17 cellular contexts compared by ENCODE assay signal in the genomic region with DNA sequence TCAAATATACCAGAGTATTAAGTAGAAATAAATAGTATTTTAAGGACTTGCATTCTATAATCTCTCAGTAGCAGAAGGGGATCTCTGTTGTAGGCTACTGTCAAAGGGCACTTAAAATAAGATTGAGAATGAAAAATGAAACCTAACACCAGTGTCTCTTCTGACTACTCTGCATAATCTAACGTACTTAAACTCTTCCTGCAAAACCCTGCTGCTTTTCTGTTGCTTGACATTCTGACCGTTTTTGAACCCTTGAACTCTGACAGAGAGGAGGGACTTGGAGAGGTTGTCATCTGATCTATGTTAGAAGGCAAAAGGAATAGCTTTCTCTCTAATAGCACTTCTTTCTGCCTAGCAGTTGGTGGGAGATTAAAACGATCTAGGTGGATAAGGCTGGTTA.
DNase-seq lines count a peak whose midpoint lies in the region; ATAC-seq and TF ChIP-seq lines count a peak whose summit lies in the region.
"Had no signal": no experiment of that assay in that cellular context is flagged by ENCODE, and none has a peak within 500 bp of the region (broad histone marks: within the 10 kb centered on the region; RNA-seq: fewer than 3 reads in every experiment).

No MANE protein-coding gene starts in this region.

- no peaks in the 10 kb centered on the region for H3K36me3 ChIP-seq in sigmoid colon
- H3K36me3 ChIP-seq: BLaER1 treated with 17β-estradiol and CSF1 and Interleukin-3, amounts not matched to agents 10 nM and 100 nM; Peyer's patch had no signal

- intact Hi-C loops in cardiac septum (cut with DNase I): no loop called here
- intact Hi-C loops in sigmoid colon (cut with DNase I): no loop called here

- no peaks in the 10 kb centered on the region for H3K27me3 ChIP-seq in sigmoid colon
- H3K27me3 ChIP-seq: BLaER1 treated with 17β-estradiol and CSF1 and Interleukin-3, amounts not matched to agents 10 nM and 100 nM; Peyer's patch had no signal

- TF ChIP-seq EP300 in sigmoid colon (IDR thresholded peaks at IDR 0.05): no peak

- DNase-seq in NCI-H524 (lab: John Stamatoyannopoulos, UW) (peak; percentile 98 to 100), myocyte (ENCODE audit: low read depth) (peak; percentile 19), cardiac septum (ENCODE audit: low spot score) (no peak), hippocampal formation (lab: John Stamatoyannopoulos, UW) (no peak), sigmoid colon (no peak), T-helper 9 cell (no peak)
- DNase-seq: activated CD4-positive, alpha-beta T cell treated with anti-CD3 and anti-CD28 coated beads, Interleukin-2, amount 50 U/mL, for 48 hours; GDM1; head of caudate nucleus; KBM-7; left colon; natural killer cell; Peyer's patch; T-helper 2 cell had no signal

- WGBS in sigmoid colon, 2 donors: 30 to 48% methylated on average over 3 of the region's 3 CpGs

- no peak overlapping the region for H3K4me3 ChIP-seq in sigmoid colon
- H3K4me3 ChIP-seq: BLaER1 treated with 17β-estradiol and CSF1 and Interleukin-3, amounts not matched to agents 10 nM and 100 nM; Peyer's patch had no signal

- no peaks in the 10 kb centered on the region for H3K4me1 ChIP-seq in sigmoid colon
- H3K4me1 ChIP-seq: Peyer's patch had no signal

- ATAC-seq in GM18520 (IDR thresholded peaks at IDR 0.05; ENCODE audit: unreplicated experiment) (peak; percentile 87), GM21786 (IDR thresholded peaks at IDR 0.05; ENCODE audit: unreplicated experiment) (peak; percentile 83)
- ATAC-seq: left colon, natural killer cell had no signal

- H3K27ac ChIP-seq in sigmoid colon: no peak overlapping the region
- H3K27ac ChIP-seq: BLaER1 treated with 17β-estradiol and CSF1 and Interleukin-3, amounts not matched to agents 10 nM and 100 nM; Peyer's patch had no signal

- TF ChIP-seq POLR2A in sigmoid colon (IDR thresholded peaks at IDR 0.05): no peak

- no peaks in the 10 kb centered on the region for H3K9me3 ChIP-seq in sigmoid colon
- H3K9me3 ChIP-seq: BLaER1 treated with 17β-estradiol and CSF1 and Interleukin-3, amounts not matched to agents 10 nM and 100 nM; Peyer's patch had no signal

- no peak for TF ChIP-seq CTCF in sigmoid colon (IDR thresholded peaks at IDR 0.05)

Comparison
In these comparisons a context has a peak if more than half of its experiments do, and no peak if none do; other contexts are left out.
1. DNase-seq: peak in NCI-H524 (2 of 2) and myocyte (single experiment); none in cardiac septum (single experiment), hippocampal formation (0 of 2), sigmoid colon (single experiment) and T-helper 9 cell (single experiment).